Comparison of ENCODE assay signal across 1 cellular context in the genomic region with DNA sequence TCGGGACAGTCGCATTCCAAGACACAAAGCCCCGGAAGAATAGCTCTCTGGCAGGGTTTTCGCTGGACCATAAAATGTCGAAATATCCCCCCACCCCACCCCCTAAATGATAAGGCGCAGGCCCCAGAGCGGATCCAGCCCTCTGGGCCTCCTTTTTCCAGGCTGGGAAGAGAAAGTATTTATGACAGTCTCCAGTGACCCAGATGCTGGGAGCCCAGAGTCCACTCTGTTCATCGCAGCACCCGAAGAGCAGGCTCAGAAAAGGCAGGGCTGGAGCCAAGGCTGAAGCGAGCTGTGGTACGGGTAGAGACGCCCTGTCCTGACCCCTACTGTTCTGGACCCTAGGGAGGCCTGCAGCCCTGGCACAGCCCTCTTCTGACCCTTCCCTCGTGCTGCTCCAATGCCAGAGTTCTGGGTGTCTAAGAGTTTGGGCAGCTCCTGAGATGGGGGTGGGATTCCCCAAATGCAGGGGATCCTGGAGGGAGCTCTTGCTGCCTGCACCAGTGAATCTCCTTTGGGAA.
TF ChIP-seq lines count a peak whose summit lies in the region.

No MANE protein-coding gene starts in this region.

TF ChIP-seq in HepG2, 621 proteins besides CTCF, POLR2A, EP300 and RAD21:
- no peak for TF ChIP-seq ZNF772 (CRISPR knock-in tag; IDR thresholded peaks at IDR 0.05)
- no peak for TF ChIP-seq ZKSCAN1 (IDR thresholded peaks at IDR 0.05; ENCODE audit: low read length)
